In genomic region chr6:169933251-169933821, GRCh38 we compare ENCODE assay signal across 15 cellular contexts.
A peak's percentile ranks its signal among the peaks of the same experiment; 100 is the strongest.
DNase-seq lines count a peak whose midpoint lies in the region; TF ChIP-seq lines count a peak whose summit lies in the region.
"Had no signal": no experiment of that assay in that cellular context is flagged by ENCODE, and none has a peak within 500 bp of the region (broad histone marks: within the 10 kb centered on the region; RNA-seq: fewer than 3 reads in every experiment).

No MANE protein-coding gene starts in this region.

- 81 to 83% methylated on average over 3 to 17 of the region's 17 CpGs for WGBS in endodermal cell (ENCODE audit: insufficient coverage in 1 of 2, insufficient read length in 1 of 2), 2 experiments
- 73 to 81% (median 79%) methylated on average over 13 to 17 of the region's 17 CpGs for WGBS in stomach, 5 donors

- intact Hi-C loops in stomach (cut with DNase I; ENCODE audit: low total_unique reads): no loop called here

- peak in 2 of 3 experiments; percentile 13 to 40 for DNase-seq in NCI-H1417 (lab: John Stamatoyannopoulos, UW)
- DNase-seq in NCI-H1417 treated with DMSO at 0.1 percent for 48 hours (lab: John Stamatoyannopoulos, UW): no peak
- peak; percentile 96 for DNase-seq in NCI-H2029 (lab: John Stamatoyannopoulos, UW)
- peak; percentile 62 for DNase-seq in endodermal cell
- peak; percentile 70 for DNase-seq in stomach
- DNase-seq in NCI-H446 treated with DMSO at 0.1 percent for 48 hours (lab: John Stamatoyannopoulos, UW): no peak
- DNase-seq in NCI-H82 (lab: John Stamatoyannopoulos, UW): no peak
- no peak for DNase-seq in stimulated activated CD4-positive, alpha-beta T cell treated with anti-CD3 and anti-CD28 coated beads, Interleukin-15, amount 100 ng/mL, for 24 hours
- DNase-seq: 8988T, activated B cell treated with CpG ODN at 0.5 μM for 24 hours, NCI-H526 treated with DMSO at 0.1 percent for 48 hours, small intestine, tibial artery had no signal

- no peak overlapping the region for H3K9ac ChIP-seq in endodermal cell (ENCODE audit: extremely low read depth, low read length, poor library complexity, severe bottlenecking)

- H3K9me3 ChIP-seq in endodermal cell (ENCODE audit: control insufficient read depth, low read length): no peaks in the 10 kb centered on the region
- H3K9me3 ChIP-seq in stomach: no peaks in the 10 kb centered on the region
- H3K9me3 ChIP-seq: tibial artery had no signal

- H3K4me1 ChIP-seq in endodermal cell (ENCODE audit: control insufficient read depth, insufficient read depth, low read length): no peaks in the 10 kb centered on the region
- peaks cover 17 to 30% (median 22%) of the 10 kb centered on the region in 4 donors for H3K4me1 ChIP-seq in stomach

- no peaks in the 10 kb centered on the region for H3K36me3 ChIP-seq in endodermal cell (ENCODE audit: control insufficient read depth, insufficient read depth, low read length)
- no peaks in the 10 kb centered on the region for H3K36me3 ChIP-seq in stomach
- H3K36me3 ChIP-seq: cardiac muscle cell, tibial artery had no signal

- H3K4me1 Mint-ChIP-seq in endodermal cell: peaks cover 6% of the 10 kb centered on the region
- H3K4me1 Mint-ChIP-seq: activated B cell treated with CpG ODN at 0.5 μM for 24 hours; activated T-helper 17 cell treated with anti-CD3 and anti-CD28 coated beads, Interleukin-2, amount 50 U/mL, for 72 hours had no signal

- H3K27me3 ChIP-seq in endodermal cell (ENCODE audit: control insufficient read depth, insufficient read depth, low read length, poor library complexity, severe bottlenecking): no peaks in the 10 kb centered on the region
- peaks cover 0 to 20% (median 0%) of the 10 kb centered on the region in 3 donors for H3K27me3 ChIP-seq in stomach
- H3K27me3 ChIP-seq: cardiac muscle cell had no signal

- H3K27ac ChIP-seq in endodermal cell (ENCODE audit: low read depth, low read length) (no peak overlapping the region), stomach (peak overlapping the region in 3 of 5 donors; percentile 49 to 56 (median 56))
- H3K27ac ChIP-seq: cardiac muscle cell, tibial artery had no signal

- no peak for TF ChIP-seq CTCF in endodermal cell (conservative IDR thresholded peaks at IDR 0.05)
- TF ChIP-seq CTCF in stomach (IDR thresholded peaks at IDR 0.05): no peak

- H3K9me3 Mint-ChIP-seq in endodermal cell: no peaks in the 10 kb centered on the region

- H3K4me3 Mint-ChIP-seq in endodermal cell: no peak overlapping the region
- H3K4me3 Mint-ChIP-seq: activated B cell treated with CpG ODN at 0.5 μM for 24 hours; activated T-helper 17 cell treated with anti-CD3 and anti-CD28 coated beads, Interleukin-2, amount 50 U/mL, for 72 hours had no signal

- TF ChIP-seq POLR2A in stomach (IDR thresholded peaks at IDR 0.05): no peak

- no peak overlapping the region for H3K4me3 ChIP-seq in endodermal cell (ENCODE audit: low read length)
- H3K4me3 ChIP-seq in stomach: no peak overlapping the region
- H3K4me3 ChIP-seq: cardiac muscle cell, tibial artery had no signal

- no peak overlapping the region for H3K27ac Mint-ChIP-seq in endodermal cell
- H3K27ac Mint-ChIP-seq: activated B cell treated with CpG ODN at 0.5 μM for 24 hours; activated T-helper 17 cell treated with anti-CD3 and anti-CD28 coated beads, Interleukin-2, amount 50 U/mL, for 72 hours had no signal

- peaks cover 4% of the 10 kb centered on the region for H3K27me3 Mint-ChIP-seq in endodermal cell (ENCODE audit: insufficient read depth)

- no peak for TF ChIP-seq EP300 in stomach (IDR thresholded peaks at IDR 0.05)

- H3K36me3 Mint-ChIP-seq in endodermal cell (ENCODE audit: low read depth): no peaks in the 10 kb centered on the region

Comparison
In these comparisons a context has a peak if more than half of its experiments do, and no peak if none do; other contexts are left out.
1. DNase-seq: peak in NCI-H1417 (2 of 3), NCI-H2029 (single experiment), endodermal cell (single experiment) and stomach (single experiment); none in NCI-H1417 treated with DMSO at 0.1 percent for 48 hours (single experiment), NCI-H446 treated with DMSO at 0.1 percent for 48 hours (single experiment), NCI-H82 (single experiment) and stimulated activated CD4-positive, alpha-beta T cell treated with anti-CD3 and anti-CD28 coated beads, Interleukin-15, amount 100 ng/mL, for 24 hours (single experiment).